ENCODE assay signal across 12 cellular contexts in genomic region chrX:143635915-143636314, GRCh38. TPM values are rescaled to one million over a fixed set of nuclear protein-coding genes. Genes with fewer than 3 reads are reported as not detected.
DNase-seq lines count a peak whose midpoint lies in the region; ATAC-seq and TF ChIP-seq lines count a peak whose summit lies in the region.
"Had no signal": no experiment of that assay in that cellular context is flagged by ENCODE, and none has a peak within 500 bp of the region (broad histone marks: within the 10 kb centered on the region; RNA-seq: fewer than 3 reads in every experiment).

Gene SLITRK4 (minus strand): TSS chrX:143636101. CDS start chrX:143631108, 4,993 bp downstream.

- H3K27ac Mint-ChIP-seq in mesothelial cell of epicardium: no peak within 1 kb of the TSS
- H3K27ac Mint-ChIP-seq: effector memory CD8-positive, alpha-beta T cell; naive thymus-derived CD8-positive, alpha-beta T cell had no signal

- H3K4me1 ChIP-seq in ectodermal cell (ENCODE audit: control insufficient read depth, insufficient read depth, low read length): no peaks in the 10 kb centered on the region
- no peaks in the 10 kb centered on the region for H3K4me1 ChIP-seq in BE2C
- no peaks in the 10 kb centered on the region for H3K4me1 ChIP-seq in PC-9 (replicated peaks; ENCODE audit: insufficient read depth)
- no peaks in the 10 kb centered on the region for H3K4me1 ChIP-seq in upper lobe of right lung

- CTCF ChIA-PET in PC-9 (lab: Charles Lee): no interaction called here

- no TSS peak for BruUV-seq in PC-9 (replicated peaks; lab: Mats Ljungman, UMichigan)

- no peak within 1 kb of the TSS for H3K4me2 ChIP-seq in PC-9

- POLR2A ChIA-PET in PC-9 (lab: Charles Lee; ENCODE audit: unreplicated experiment): no interaction called here

- H3K27ac ChIP-seq in ectodermal cell (ENCODE audit: insufficient read depth, low read depth, low read length, poor library complexity, severe bottlenecking) (no peak within 1 kb of the TSS), PC-9 (no peak within 1 kb of the TSS), upper lobe of right lung (no peak within 1 kb of the TSS)

- no peaks in the 10 kb centered on the region for H3K79me2 ChIP-seq in PC-9 (ENCODE audit: low read depth)

- 6 to 7% methylated on average over 7 to 8 of the region's 10 CpGs for WGBS in ectodermal cell, 2 experiments

- no peaks in the 10 kb centered on the region for H3F3A ChIP-seq in PC-9 (ENCODE audit: insufficient read depth, low read depth)

- peaks cover 26% of the 10 kb centered on the region for H3K27me3 ChIP-seq in ectodermal cell (ENCODE audit: control insufficient read depth, insufficient read depth, low read length, poor library complexity, severe bottlenecking)
- H3K27me3 ChIP-seq in BE2C: no peaks in the 10 kb centered on the region
- H3K27me3 ChIP-seq in PC-9 (ENCODE audit: insufficient read depth, low read depth): no peaks in the 10 kb centered on the region
- peaks cover 3% of the 10 kb centered on the region for H3K27me3 ChIP-seq in upper lobe of right lung

- peak; percentile 55 for DNase-seq in NCI-H748 (lab: John Stamatoyannopoulos, UW; ENCODE audit: unreplicated experiment)
- no peak for DNase-seq in mesothelial cell of epicardium (ENCODE audit: low spot score in 2 of 2, unreplicated experiment in 2 of 2)
- DNase-seq in superior temporal gyrus (ENCODE audit: extremely low spot score): peak; percentile 55
- DNase-seq in BE2C: no peak
- DNase-seq in PC-9: no peak
- no peak for DNase-seq in upper lobe of right lung
- DNase-seq: effector memory CD8-positive, alpha-beta T cell; naive thymus-derived CD8-positive, alpha-beta T cell had no signal

- H3K9me2 ChIP-seq in PC-9 (ENCODE audit: insufficient read depth): no peaks in the 10 kb centered on the region

- peaks cover 10% of the 10 kb centered on the region for H3K4me1 Mint-ChIP-seq in mesothelial cell of epicardium

- H2AFZ ChIP-seq in PC-9: no peak within 1 kb of the TSS

- no peaks in the 10 kb centered on the region for H3K36me3 Mint-ChIP-seq in mesothelial cell of epicardium

- peak within 1 kb of the TSS; percentile 69 for H3K4me3 Mint-ChIP-seq in mesothelial cell of epicardium

- no peak for ATAC-seq in upper lobe of right lung
- no peak for ATAC-seq in HG03439 (IDR thresholded peaks at IDR 0.05; ENCODE audit: unreplicated experiment)
- ATAC-seq: effector memory CD8-positive, alpha-beta T cell; naive thymus-derived CD8-positive, alpha-beta T cell; SK-N-SH treated with all-trans-retinoic acid at 6 μM for 48 hours had no signal

- TF ChIP-seq CTCF in mesothelial cell of epicardium (IDR thresholded peaks at IDR 0.05; ENCODE audit: unreplicated experiment) (no peak), BE2C (IDR thresholded peaks at IDR 0.05; ENCODE audit: low read depth, low read length) (no peak), PC-9 (conservative IDR thresholded peaks at IDR 0.05) (no peak), upper lobe of right lung (IDR thresholded peaks at IDR 0.05) (no peak)

- H3K9me3 ChIP-seq in ectodermal cell (ENCODE audit: control insufficient read depth, low read length) (no peaks in the 10 kb centered on the region), BE2C (no peaks in the 10 kb centered on the region), PC-9 (ENCODE audit: insufficient read depth, low read depth) (no peaks in the 10 kb centered on the region), upper lobe of right lung (no peaks in the 10 kb centered on the region)

- H3K36me3 ChIP-seq in ectodermal cell (ENCODE audit: control insufficient read depth, insufficient read depth, low read length): no peaks in the 10 kb centered on the region
- H3K36me3 ChIP-seq in BE2C: no peaks in the 10 kb centered on the region
- H3K36me3 ChIP-seq in PC-9 (ENCODE audit: low read depth): no peaks in the 10 kb centered on the region
- no peaks in the 10 kb centered on the region for H3K36me3 ChIP-seq in upper lobe of right lung

- H3K4me3 ChIP-seq in ectodermal cell (ENCODE audit: insufficient read depth, low read depth, low read length) (peak within 1 kb of the TSS; percentile 41), BE2C (ENCODE audit: low read depth, low read length) (no peak within 1 kb of the TSS), PC-9 (no peak within 1 kb of the TSS), upper lobe of right lung (no peak within 1 kb of the TSS)

- peaks cover 8% of the 10 kb centered on the region for H3K9me3 Mint-ChIP-seq in mesothelial cell of epicardium

- intact Hi-C loops in PC-9 (cut with micrococcal nuclease; ENCODE audit: unreplicated experiment) (no loop called here), upper lobe of right lung (cut with DNase I) (no loop called here)

- no peaks in the 10 kb centered on the region for H4K20me1 ChIP-seq in PC-9 (ENCODE audit: insufficient read depth)

- H3K27me3 Mint-ChIP-seq in mesothelial cell of epicardium (ENCODE audit: low read depth): peaks cover 44% of the 10 kb centered on the region

RNA-seq across cellular contexts. Expression of gene SLITRK4, which starts in this region (rescaled TPM):
- polyA plus RNA-seq in ectodermal cell (2013, experiment 1 of 4): 3.1 TPM
- 3.5 TPM for polyA plus RNA-seq in ectodermal cell (2013, experiment 2 of 4)
- 4.1 TPM for polyA plus RNA-seq in ectodermal cell (2013, experiment 3 of 4)
- 4.3 TPM for polyA plus RNA-seq in ectodermal cell (2013, experiment 4 of 4)
- total RNA-seq in mesothelial cell of epicardium (1.5 to 2.1 TPM (median 1.6 TPM) in 3 replicates), PC-9 (2021) (not detected in 2 replicates), upper lobe of right lung (0.58 TPM)
- not detected for polyA plus RNA-seq in BE2C (2012; ENCODE audit: insufficient read depth, insufficient read length, low read depth)
- total RNA-seq: Daoy; naive thymus-derived CD8-positive, alpha-beta T cell had no signal
- polyA plus RNA-seq: naive thymus-derived CD8-positive, alpha-beta T cell had no signal

Comparison
In these comparisons a context has a peak if more than half of its experiments do, and no peak if none do; other contexts are left out.
1. DNase-seq: peak in NCI-H748 (single experiment) and superior temporal gyrus (single experiment); none in mesothelial cell of epicardium (0 of 2), BE2C (single experiment), PC-9 (0 of 2) and upper lobe of right lung (single experiment).